ENCODE assay signal across 18 cellular contexts in genomic region chr2:53630001-53630606, GRCh38.
DNase-seq lines count a peak whose midpoint lies in the region; ATAC-seq and TF ChIP-seq lines count a peak whose summit lies in the region.
"Had no signal": no experiment of that assay in that cellular context is flagged by ENCODE, and none has a peak within 500 bp of the region (broad histone marks: within the 10 kb centered on the region; RNA-seq: fewer than 3 reads in every experiment).

No MANE protein-coding gene starts in this region.

- H4K5ac ChIP-seq in mesendoderm (ENCODE audit: low read length), result no peak overlapping the region

- no peak overlapping the region for H3K27ac ChIP-seq in mesendoderm (ENCODE audit: low read depth, low read length)
- H3K27ac ChIP-seq: PC-9, RWPE1 had no signal

- H3K4me2 ChIP-seq in mesendoderm (ENCODE audit: low read length), result no peak overlapping the region
- H3K4me2 ChIP-seq: PC-9 had no signal

- no peak overlapping the region for H3K9ac ChIP-seq in mesendoderm (ENCODE audit: low read length)

- CTCF ChIA-PET in activated CD4-positive, alpha-beta T cell treated with anti-CD3 and anti-CD28 coated beads for 36 hours (lab: Charles Lee), result no interaction called here
- CTCF ChIA-PET in activated CD8-positive, alpha-beta T cell treated with anti-CD3 and anti-CD28 coated beads, Interleukin-2, amount 10 ng/mL, durations not matched to agents 7 days and 5 days (lab: Charles Lee), result no interaction called here

- no peak overlapping the region for H3K4me3 ChIP-seq in mesendoderm (ENCODE audit: low read length)
- H3K4me3 ChIP-seq: HAP-1, PC-9 had no signal

- DNase-seq in HFFc6, result peak; percentile 17
- no peak for DNase-seq in chondrocyte (ENCODE audit: low spot score)
- peak; percentile 21 for DNase-seq in mesendoderm
- DNase-seq in activated CD4-positive, alpha-beta T cell treated with anti-CD3 and anti-CD28 coated beads for 36 hours, result no peak
- DNase-seq in activated CD8-positive, alpha-beta T cell treated with anti-CD3 and anti-CD28 coated beads, Interleukin-2, amount 10 ng/mL, durations not matched to agents 7 days and 5 days, result no peak
- DNase-seq in effector CD8-positive, alpha-beta T cell (lab: John Stamatoyannopoulos, UW), result no peak
- DNase-seq: ACHN, DMS79 treated with DMSO at 0.1 percent for 48 hours, NCI-H1417 treated with DMSO at 0.1 percent for 48 hours, NCI-H187 treated with DMSO at 0.1 percent for 48 hours, NCI-H226, NCI-H524, PC-9, SIG-M5 had no signal

- H2BK120ac ChIP-seq in mesendoderm (ENCODE audit: low read depth, low read length), result no peak overlapping the region

- no peak overlapping the region for H2BK15ac ChIP-seq in mesendoderm (replicated peaks; ENCODE audit: low read depth)

- H3K4ac ChIP-seq in mesendoderm (ENCODE audit: low read depth, low read length), result no peak overlapping the region

- H2BK5ac ChIP-seq in mesendoderm (ENCODE audit: low read length), result no peak overlapping the region

- H3K18ac ChIP-seq in mesendoderm (ENCODE audit: low read length), result no peak overlapping the region

- intact Hi-C loops in activated CD4-positive, alpha-beta T cell treated with anti-CD3 and anti-CD28 coated beads for 36 hours (cut with DNase I, micrococcal nuclease), result no loop called here

- H3K27me3 ChIP-seq in mesendoderm (ENCODE audit: insufficient read depth, low read length, poor library complexity), result no peaks in the 10 kb centered on the region

- POLR2A ChIA-PET in activated CD4-positive, alpha-beta T cell treated with anti-CD3 and anti-CD28 coated beads for 36 hours (lab: Charles Lee), result no interaction called here
- POLR2A ChIA-PET in activated CD8-positive, alpha-beta T cell treated with anti-CD3 and anti-CD28 coated beads, Interleukin-2, amount 10 ng/mL, durations not matched to agents 7 days and 5 days (lab: Charles Lee), result no interaction called here

- TF ChIP-seq CTCF in HFFc6 (IDR thresholded peaks at IDR 0.05) (no peak), chondrocyte (IDR thresholded peaks at IDR 0.05) (no peak)

- H3K4me1 Mint-ChIP-seq in HFFc6 (ENCODE audit: low read depth) (peaks cover 50% of the 10 kb centered on the region), chondrocyte (ENCODE audit: low read depth) (peaks cover 50% of the 10 kb centered on the region)
- peaks cover 6% of the 10 kb centered on the region for H3K4me1 Mint-ChIP-seq in activated CD4-positive, alpha-beta T cell treated with anti-CD3 and anti-CD28 coated beads for 36 hours
- no peaks in the 10 kb centered on the region for H3K4me1 Mint-ChIP-seq in activated CD8-positive, alpha-beta T cell treated with anti-CD3 and anti-CD28 coated beads, Interleukin-2, amount 10 ng/mL, durations not matched to agents 7 days and 5 days (ENCODE audit: low read depth)

- no peak overlapping the region for H4K8ac ChIP-seq in mesendoderm (ENCODE audit: low read depth, low read length)

- H3K9me3 Mint-ChIP-seq in HFFc6 (no peaks in the 10 kb centered on the region), chondrocyte (ENCODE audit: low read depth) (peaks cover 3% of the 10 kb centered on the region)
- no peaks in the 10 kb centered on the region for H3K9me3 Mint-ChIP-seq in activated CD4-positive, alpha-beta T cell treated with anti-CD3 and anti-CD28 coated beads for 36 hours (ENCODE audit: low read depth)
- no peaks in the 10 kb centered on the region for H3K9me3 Mint-ChIP-seq in activated CD8-positive, alpha-beta T cell treated with anti-CD3 and anti-CD28 coated beads, Interleukin-2, amount 10 ng/mL, durations not matched to agents 7 days and 5 days (ENCODE audit: insufficient read depth)

- H3K4me3 Mint-ChIP-seq in HFFc6 (peak overlapping the region; percentile 42; the same call in 1 of the 2 replicates), chondrocyte (ENCODE audit: unreplicated experiment) (no peak overlapping the region)
- H3K4me3 Mint-ChIP-seq in activated CD4-positive, alpha-beta T cell treated with anti-CD3 and anti-CD28 coated beads for 36 hours, result no peak overlapping the region
- no peak overlapping the region for H3K4me3 Mint-ChIP-seq in activated CD8-positive, alpha-beta T cell treated with anti-CD3 and anti-CD28 coated beads, Interleukin-2, amount 10 ng/mL, durations not matched to agents 7 days and 5 days

- H2AK5ac ChIP-seq in mesendoderm (ENCODE audit: low read length), result no peak overlapping the region

- no peaks in the 10 kb centered on the region for H3K36me3 ChIP-seq in mesendoderm (ENCODE audit: control insufficient read depth, insufficient read depth, low read length)
- H3K36me3 ChIP-seq: HAP-1 had no signal

- no CpG with 5 or more reads among the region's 7 CpGs for WGBS in mesendoderm (ENCODE audit: extremely low coverage, insufficient coverage, low lambda C conversion rate)

- no peak overlapping the region for H3K56ac ChIP-seq in mesendoderm (ENCODE audit: low read length)

- H3K79me2 ChIP-seq in mesendoderm (ENCODE audit: control insufficient read depth, insufficient read depth, low read length), result no peaks in the 10 kb centered on the region

- H3K79me1 ChIP-seq in mesendoderm (ENCODE audit: low read length), result no peaks in the 10 kb centered on the region

- no peaks in the 10 kb centered on the region; the same call in 1 of the 2 replicates for H3K36me3 Mint-ChIP-seq in HFFc6 (ENCODE audit: low read depth)
- H3K36me3 Mint-ChIP-seq in chondrocyte (ENCODE audit: low read depth), result no peaks in the 10 kb centered on the region
- H3K36me3 Mint-ChIP-seq in activated CD4-positive, alpha-beta T cell treated with anti-CD3 and anti-CD28 coated beads for 36 hours (ENCODE audit: low read depth), result no peaks in the 10 kb centered on the region
- H3K36me3 Mint-ChIP-seq in activated CD8-positive, alpha-beta T cell treated with anti-CD3 and anti-CD28 coated beads, Interleukin-2, amount 10 ng/mL, durations not matched to agents 7 days and 5 days (ENCODE audit: low read depth), result no peaks in the 10 kb centered on the region

- no peak overlapping the region for H3K23ac ChIP-seq in mesendoderm (ENCODE audit: low read length)

- no peak for ATAC-seq in activated CD4-positive, alpha-beta T cell treated with anti-CD3 and anti-CD28 coated beads for 36 hours
- no peak for ATAC-seq in HG03139 (IDR thresholded peaks at IDR 0.05; ENCODE audit: unreplicated experiment)
- no peak for ATAC-seq in activated CD8-positive, alpha-beta T cell treated with anti-CD3 and anti-CD28 coated beads, Interleukin-2, amount 10 ng/mL, durations not matched to agents 7 days and 5 days
- ATAC-seq: SK-N-SH treated with all-trans-retinoic acid at 6 μM for 48 hours had no signal

- H3K27me3 Mint-ChIP-seq in HFFc6 (ENCODE audit: insufficient read depth) (peaks cover 4% of the 10 kb centered on the region), chondrocyte (ENCODE audit: low read depth) (no peaks in the 10 kb centered on the region)
- H3K27me3 Mint-ChIP-seq in activated CD4-positive, alpha-beta T cell treated with anti-CD3 and anti-CD28 coated beads for 36 hours, result no peaks in the 10 kb centered on the region
- H3K27me3 Mint-ChIP-seq in activated CD8-positive, alpha-beta T cell treated with anti-CD3 and anti-CD28 coated beads, Interleukin-2, amount 10 ng/mL, durations not matched to agents 7 days and 5 days (ENCODE audit: low read depth), result no peaks in the 10 kb centered on the region

- H3K4me1 ChIP-seq in mesendoderm (ENCODE audit: control insufficient read depth, low read depth, low read length), result no peaks in the 10 kb centered on the region
- H3K4me1 ChIP-seq: HAP-1 had no signal

- H3K27ac Mint-ChIP-seq in HFFc6 (no peak overlapping the region), chondrocyte (ENCODE audit: unreplicated experiment) (peak overlapping the region; percentile 28)
- H3K27ac Mint-ChIP-seq in activated CD4-positive, alpha-beta T cell treated with anti-CD3 and anti-CD28 coated beads for 36 hours, result no peak overlapping the region
- H3K27ac Mint-ChIP-seq in activated CD8-positive, alpha-beta T cell treated with anti-CD3 and anti-CD28 coated beads, Interleukin-2, amount 10 ng/mL, durations not matched to agents 7 days and 5 days, result no peak overlapping the region

Comparison
In these comparisons a context has a peak if more than half of its experiments do, and no peak if none do; other contexts are left out.
1. DNase-seq: peak in HFFc6 (single experiment) and mesendoderm (single experiment); none in chondrocyte (single experiment), activated CD4-positive, alpha-beta T cell treated with anti-CD3 and anti-CD28 coated beads for 36 hours (single experiment), activated CD8-positive, alpha-beta T cell treated with anti-CD3 and anti-CD28 coated beads, Interleukin-2, amount 10 ng/mL, durations not matched to agents 7 days and 5 days (single experiment) and effector CD8-positive, alpha-beta T cell (single experiment).